Comparison of ENCODE assay signal across 1 cellular context in the genomic region with DNA sequence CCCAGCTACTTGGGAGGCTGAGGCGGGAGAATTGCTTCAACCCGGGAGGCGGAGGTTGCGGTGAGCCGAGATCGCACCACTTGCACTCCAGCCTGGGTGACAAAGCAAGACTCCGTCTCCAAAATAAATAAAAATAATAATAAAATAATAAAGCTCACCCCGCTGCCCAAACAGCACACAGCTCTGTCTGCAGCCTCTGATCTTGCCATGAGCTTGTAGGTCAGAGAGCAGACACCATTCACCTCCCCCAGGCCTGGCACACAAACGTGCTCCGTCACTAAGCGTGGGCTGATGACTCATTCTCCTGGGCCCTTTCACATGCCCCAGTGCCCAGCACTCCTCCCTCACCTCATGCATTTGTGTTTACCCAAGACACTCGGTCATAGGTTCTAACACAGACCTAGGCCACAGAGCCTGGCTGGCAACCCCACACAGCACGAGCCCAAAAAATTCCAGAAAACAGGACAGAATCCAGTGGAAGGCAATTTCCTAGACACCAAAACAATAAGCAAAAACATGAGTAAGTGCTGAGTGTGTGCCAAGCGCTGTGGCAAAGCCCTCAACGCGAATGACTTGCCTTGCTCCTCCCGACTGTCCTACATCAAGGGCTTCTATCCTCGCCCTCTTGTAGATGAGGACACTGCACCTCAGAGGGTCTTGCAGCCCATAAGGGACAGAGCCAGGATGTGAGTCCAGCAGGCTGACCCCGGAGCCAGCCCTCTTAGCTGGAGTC.
A peak's percentile ranks its signal among the peaks of the same experiment; 100 is the strongest.
TF ChIP-seq lines count a peak whose summit lies in the region.

No MANE protein-coding gene starts in this region.

TF ChIP-seq in HepG2, 621 proteins besides CTCF, POLR2A, EP300 and RAD21 (continued from another document and continues in another):
- TF ChIP-seq, protein P1, sequence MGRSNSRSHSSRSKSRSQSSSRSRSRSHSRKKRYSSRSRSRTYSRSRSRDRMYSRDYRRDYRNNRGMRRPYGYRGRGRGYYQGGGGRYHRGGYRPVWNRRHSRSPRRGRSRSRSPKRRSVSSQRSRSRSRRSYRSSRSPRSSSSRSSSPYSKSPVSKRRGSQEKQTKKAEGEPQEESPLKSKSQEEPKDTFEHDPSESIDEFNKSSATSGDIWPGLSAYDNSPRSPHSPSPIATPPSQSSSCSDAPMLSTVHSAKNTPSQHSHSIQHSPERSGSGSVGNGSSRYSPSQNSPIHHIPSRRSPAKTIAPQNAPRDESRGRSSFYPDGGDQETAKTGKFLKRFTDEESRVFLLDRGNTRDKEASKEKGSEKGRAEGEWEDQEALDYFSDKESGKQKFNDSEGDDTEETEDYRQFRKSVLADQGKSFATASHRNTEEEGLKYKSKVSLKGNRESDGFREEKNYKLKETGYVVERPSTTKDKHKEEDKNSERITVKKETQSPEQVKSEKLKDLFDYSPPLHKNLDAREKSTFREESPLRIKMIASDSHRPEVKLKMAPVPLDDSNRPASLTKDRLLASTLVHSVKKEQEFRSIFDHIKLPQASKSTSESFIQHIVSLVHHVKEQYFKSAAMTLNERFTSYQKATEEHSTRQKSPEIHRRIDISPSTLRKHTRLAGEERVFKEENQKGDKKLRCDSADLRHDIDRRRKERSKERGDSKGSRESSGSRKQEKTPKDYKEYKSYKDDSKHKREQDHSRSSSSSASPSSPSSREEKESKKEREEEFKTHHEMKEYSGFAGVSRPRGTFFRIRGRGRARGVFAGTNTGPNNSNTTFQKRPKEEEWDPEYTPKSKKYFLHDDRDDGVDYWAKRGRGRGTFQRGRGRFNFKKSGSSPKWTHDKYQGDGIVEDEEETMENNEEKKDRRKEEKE (IDR thresholded peaks at IDR 0.05): no peak
- TF ChIP-seq, protein P2, sequence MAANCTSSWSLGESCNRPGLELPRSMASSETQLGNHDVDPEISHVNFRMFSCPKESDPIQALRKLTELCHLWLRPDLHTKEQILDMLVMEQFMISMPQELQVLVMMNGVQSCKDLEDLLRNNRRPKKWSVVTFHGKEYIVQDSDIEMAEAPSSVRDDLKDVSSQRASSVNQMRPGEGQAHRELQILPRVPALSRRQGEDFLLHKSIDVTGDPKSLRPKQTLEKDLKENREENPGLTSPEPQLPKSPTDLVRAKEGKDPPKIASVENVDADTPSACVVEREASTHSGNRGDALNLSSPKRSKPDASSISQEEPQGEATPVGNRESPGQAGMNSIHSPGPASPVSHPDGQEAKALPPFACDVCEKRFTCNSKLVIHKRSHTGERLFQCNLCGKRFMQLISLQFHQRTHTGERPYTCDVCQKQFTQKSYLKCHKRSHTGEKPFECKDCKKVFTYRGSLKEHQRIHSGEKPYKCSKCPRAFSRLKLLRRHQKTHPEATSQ (CRISPR knock-in tag; IDR thresholded peaks at IDR 0.05; ENCODE audit: borderline replicate concordance): no peak
- TF ChIP-seq ZNF136 (CRISPR knock-in tag; IDR thresholded peaks at IDR 0.05; ENCODE audit: low read depth) (no peak), KLF16 (CRISPR knock-in tag; IDR thresholded peaks at IDR 0.05) (peak in 1 of 2 experiments; percentile 76; a peak in 1 of 4 replicates), ZNF704 (CRISPR knock-in tag; IDR thresholded peaks at IDR 0.05; ENCODE audit: borderline replicate concordance) (no peak), TMF1 (CRISPR knock-in tag; IDR thresholded peaks at IDR 0.05; ENCODE audit: low read depth) (no peak), ASH2L (IDR thresholded peaks at IDR 0.05; ENCODE audit: insufficient read length, low read depth, low read length) (peak; percentile 58), ZSCAN31 (CRISPR knock-in tag; IDR thresholded peaks at IDR 0.05; ENCODE audit: low read depth) (no peak), CENPX (CRISPR knock-in tag; IDR thresholded peaks at IDR 0.05) (no peak), POLR2AphosphoS5 (IDR thresholded peaks at IDR 0.05; ENCODE audit: low read depth, low read length) (no peak), SRSF9 (IDR thresholded peaks at IDR 0.05; ENCODE audit: borderline replicate concordance, insufficient read depth, low read depth, low read length, poor library complexity, severe bottlenecking) (no peak), ZNF615 (CRISPR knock-in tag; IDR thresholded peaks at IDR 0.05; ENCODE audit: borderline replicate concordance) (no peak), SOX13 (IDR thresholded peaks at IDR 0.05) (peak; percentile 64; the same call in 1 of the 2 replicates), SOX13 (CRISPR knock-in tag; conservative IDR thresholded peaks at IDR 0.05 in 1 of 2, IDR thresholded peaks at IDR 0.05 in 1 of 2) (peak in 1 of 2 experiments; percentile 87; a peak in 2 of 4 replicates), HOXA7 (CRISPR knock-in tag; IDR thresholded peaks at IDR 0.05) (no peak), ZNF30 (CRISPR knock-in tag; IDR thresholded peaks at IDR 0.05) (no peak), GTF2F1 (IDR thresholded peaks at IDR 0.05; ENCODE audit: low read length) (no peak), U2AF2 (IDR thresholded peaks at IDR 0.05; ENCODE audit: low read depth, low read length) (no peak), ATF1 (CRISPR knock-in tag; IDR thresholded peaks at IDR 0.05) (no peak), AGO1 (IDR thresholded peaks at IDR 0.05; ENCODE audit: low read depth, low read length, poor library complexity, severe bottlenecking) (no peak), ATF7 (IDR thresholded peaks at IDR 0.05) (no peak), ATF7 (CRISPR knock-in tag; IDR thresholded peaks at IDR 0.05) (peak; percentile 12; the same call in 1 of the 2 replicates), IRF1 (CRISPR knock-in tag; IDR thresholded peaks at IDR 0.05; ENCODE audit: low read depth) (no peak), CEBPG (CRISPR knock-in tag; IDR thresholded peaks at IDR 0.05) (peak; percentile 22; the same call in 1 of the 2 replicates), ZNF468 (CRISPR knock-in tag; IDR thresholded peaks at IDR 0.05) (no peak), KDM4B (CRISPR knock-in tag; IDR thresholded peaks at IDR 0.05) (peak; percentile 63; the same call in 1 of the 2 replicates), ZNF891 (CRISPR knock-in tag; IDR thresholded peaks at IDR 0.05) (no peak), GPBP1L1 (CRISPR knock-in tag; IDR thresholded peaks at IDR 0.05) (no peak), BRD4 (CRISPR knock-in tag; IDR thresholded peaks at IDR 0.05) (peak; percentile 69), CREM (IDR thresholded peaks at IDR 0.05) (peak; percentile 61; the same call in 1 of the 2 replicates), CREM (CRISPR knock-in tag; IDR thresholded peaks at IDR 0.05) (no peak), ZC3H4 (CRISPR knock-in tag; IDR thresholded peaks at IDR 0.05; ENCODE audit: borderline replicate concordance) (0 out of 2 replicates have a peak, but pooled peaks have one; percentile 28), ZNF225 (CRISPR knock-in tag; IDR thresholded peaks at IDR 0.05) (0 out of 2 replicates have a peak, but pooled peaks have one; percentile 19), ZNF589 (CRISPR knock-in tag; conservative IDR thresholded peaks at IDR 0.05) (no peak), FOXM1 (CRISPR knock-in tag; IDR thresholded peaks at IDR 0.05) (no peak), NFATC3 (CRISPR knock-in tag; IDR thresholded peaks at IDR 0.05) (no peak)
- TF ChIP-seq, protein P3, sequence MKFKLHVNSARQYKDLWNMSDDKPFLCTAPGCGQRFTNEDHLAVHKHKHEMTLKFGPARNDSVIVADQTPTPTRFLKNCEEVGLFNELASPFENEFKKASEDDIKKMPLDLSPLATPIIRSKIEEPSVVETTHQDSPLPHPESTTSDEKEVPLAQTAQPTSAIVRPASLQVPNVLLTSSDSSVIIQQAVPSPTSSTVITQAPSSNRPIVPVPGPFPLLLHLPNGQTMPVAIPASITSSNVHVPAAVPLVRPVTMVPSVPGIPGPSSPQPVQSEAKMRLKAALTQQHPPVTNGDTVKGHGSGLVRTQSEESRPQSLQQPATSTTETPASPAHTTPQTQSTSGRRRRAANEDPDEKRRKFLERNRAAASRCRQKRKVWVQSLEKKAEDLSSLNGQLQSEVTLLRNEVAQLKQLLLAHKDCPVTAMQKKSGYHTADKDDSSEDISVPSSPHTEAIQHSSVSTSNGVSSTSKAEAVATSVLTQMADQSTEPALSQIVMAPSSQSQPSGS (CRISPR knock-in tag; IDR thresholded peaks at IDR 0.05): no peak
- TF ChIP-seq, protein P4, sequence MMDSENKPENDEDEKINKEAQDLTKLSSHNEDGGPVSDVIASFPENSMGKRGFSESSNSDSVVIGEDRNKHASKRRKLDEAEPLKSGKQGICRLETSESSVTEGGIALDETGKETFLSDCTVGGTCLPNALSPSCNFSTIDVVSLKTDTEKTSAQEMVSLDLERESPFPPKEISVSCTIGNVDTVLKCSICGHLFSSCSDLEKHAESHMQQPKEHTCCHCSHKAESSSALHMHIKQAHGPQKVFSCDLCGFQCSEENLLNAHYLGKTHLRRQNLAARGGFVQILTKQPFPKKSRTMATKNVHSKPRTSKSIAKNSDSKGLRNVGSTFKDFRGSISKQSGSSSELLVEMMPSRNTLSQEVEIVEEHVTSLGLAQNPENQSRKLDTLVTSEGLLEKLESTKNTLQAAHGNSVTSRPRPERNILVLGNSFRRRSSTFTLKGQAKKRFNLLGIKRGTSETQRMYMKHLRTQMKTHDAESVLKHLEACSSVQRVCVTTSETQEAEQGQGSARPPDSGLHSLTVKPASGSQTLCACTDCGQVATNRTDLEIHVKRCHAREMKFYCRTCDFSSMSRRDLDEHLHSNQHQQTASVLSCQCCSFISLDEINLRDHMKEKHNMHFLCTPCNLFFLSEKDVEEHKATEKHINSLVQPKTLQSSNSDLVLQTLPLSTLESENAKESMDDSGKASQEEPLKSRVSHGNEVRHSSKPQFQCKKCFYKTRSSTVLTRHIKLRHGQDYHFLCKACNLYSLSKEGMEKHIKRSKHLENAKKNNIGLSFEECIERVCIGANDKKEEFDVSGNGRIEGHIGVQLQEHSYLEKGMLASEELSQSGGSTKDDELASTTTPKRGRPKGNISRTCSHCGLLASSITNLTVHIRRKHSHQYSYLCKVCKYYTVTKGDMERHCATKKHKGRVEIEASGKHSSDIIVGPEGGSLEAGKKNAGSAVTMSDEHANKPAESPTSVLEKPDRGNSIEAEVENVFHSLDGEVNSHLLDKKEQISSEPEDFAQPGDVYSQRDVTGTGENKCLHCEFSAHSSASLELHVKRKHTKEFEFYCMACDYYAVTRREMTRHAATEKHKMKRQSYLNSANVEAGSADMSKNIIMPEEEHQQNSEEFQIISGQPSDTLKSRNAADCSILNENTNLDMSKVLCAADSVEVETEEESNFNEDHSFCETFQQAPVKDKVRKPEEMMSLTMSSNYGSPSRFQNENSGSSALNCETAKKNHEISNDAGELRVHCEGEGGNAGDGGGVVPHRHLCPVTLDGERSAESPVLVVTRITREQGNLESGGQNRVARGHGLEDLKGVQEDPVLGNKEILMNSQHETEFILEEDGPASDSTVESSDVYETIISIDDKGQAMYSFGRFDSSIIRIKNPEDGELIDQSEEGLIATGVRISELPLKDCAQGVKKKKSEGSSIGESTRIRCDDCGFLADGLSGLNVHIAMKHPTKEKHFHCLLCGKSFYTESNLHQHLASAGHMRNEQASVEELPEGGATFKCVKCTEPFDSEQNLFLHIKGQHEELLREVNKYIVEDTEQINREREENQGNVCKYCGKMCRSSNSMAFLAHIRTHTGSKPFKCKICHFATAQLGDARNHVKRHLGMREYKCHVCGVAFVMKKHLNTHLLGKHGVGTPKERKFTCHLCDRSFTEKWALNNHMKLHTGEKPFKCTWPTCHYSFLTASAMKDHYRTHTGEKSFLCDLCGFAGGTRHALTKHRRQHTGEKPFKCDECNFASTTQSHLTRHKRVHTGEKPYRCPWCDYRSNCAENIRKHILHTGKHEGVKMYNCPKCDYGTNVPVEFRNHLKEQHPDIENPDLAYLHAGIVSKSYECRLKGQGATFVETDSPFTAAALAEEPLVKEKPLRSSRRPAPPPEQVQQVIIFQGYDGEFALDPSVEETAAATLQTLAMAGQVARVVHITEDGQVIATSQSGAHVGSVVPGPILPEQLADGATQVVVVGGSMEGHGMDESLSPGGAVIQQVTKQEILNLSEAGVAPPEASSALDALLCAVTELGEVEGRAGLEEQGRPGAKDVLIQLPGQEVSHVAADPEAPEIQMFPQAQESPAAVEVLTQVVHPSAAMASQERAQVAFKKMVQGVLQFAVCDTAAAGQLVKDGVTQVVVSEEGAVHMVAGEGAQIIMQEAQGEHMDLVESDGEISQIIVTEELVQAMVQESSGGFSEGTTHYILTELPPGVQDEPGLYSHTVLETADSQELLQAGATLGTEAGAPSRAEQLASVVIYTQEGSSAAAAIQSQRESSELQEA (CRISPR knock-in tag; IDR thresholded peaks at IDR 0.05; ENCODE audit: not compliant biosample characterization): no peak
